In genomic region chr22:49436056-49436455, GRCh38 we compare ENCODE assay signal across 28 cellular contexts.
"Had no signal": no experiment of that assay in that cellular context is flagged by ENCODE, and none has a peak within 500 bp of the region (broad histone marks: within the 10 kb centered on the region; RNA-seq: fewer than 3 reads in every experiment).

No MANE protein-coding gene starts in this region.

- H3K4me3 Mint-ChIP-seq: stimulated activated effector memory CD8-positive, alpha-beta T cell treated with anti-CD3 and anti-CD28 coated beads, Interleukin-12 subunit alpha, Interleukin-12 subunit beta, amount 100 ng/mL, for 72 hours; stimulated activated memory B cell treated with anti-CD40 and anti-IgM and Interleukin-4, amounts not matched to agents 10 μg/mL and 1 μg/mL and 100 μg/mL, for 72 hours; stimulated activated naive B cell treated with anti-CD40 and anti-IgM and Interleukin-4, amounts not matched to agents 10 μg/mL and 1 μg/mL and 100 μg/mL, for 72 hours; stimulated activated naive CD8-positive, alpha-beta T cell treated with anti-CD3 and anti-CD28 coated beads, Interleukin-15, amount 100 ng/mL, for 72 hours; stimulated activated naive CD8-positive, alpha-beta T cell treated with anti-CD3 and anti-CD28 coated beads, Interleukin-15, Interleukin-2, amounts not matched to agents 100 ng/mL and 50 ng/mL, for 24 hours; type B pancreatic cell had no signal

- H3K9me3 Mint-ChIP-seq: stimulated activated naive CD8-positive, alpha-beta T cell treated with anti-CD3 and anti-CD28 coated beads, Interleukin-15, Interleukin-2, amounts not matched to agents 100 ng/mL and 50 ng/mL, for 24 hours; type B pancreatic cell had no signal

- H3K27ac Mint-ChIP-seq: stimulated activated effector memory CD8-positive, alpha-beta T cell treated with anti-CD3 and anti-CD28 coated beads, Interleukin-12 subunit alpha, Interleukin-12 subunit beta, amount 100 ng/mL, for 72 hours; stimulated activated memory B cell treated with anti-CD40 and anti-IgM and Interleukin-4, amounts not matched to agents 10 μg/mL and 1 μg/mL and 100 μg/mL, for 72 hours; stimulated activated naive B cell treated with anti-CD40 and anti-IgM and Interleukin-4, amounts not matched to agents 10 μg/mL and 1 μg/mL and 100 μg/mL, for 72 hours; stimulated activated naive CD8-positive, alpha-beta T cell treated with anti-CD3 and anti-CD28 coated beads, Interleukin-15, Interleukin-2, amounts not matched to agents 100 ng/mL and 50 ng/mL, for 24 hours; type B pancreatic cell had no signal

- H3K27me3 ChIP-seq: testis, thyroid gland, tibial nerve, upper lobe of left lung, upper lobe of right lung, uterus, vagina had no signal

- H3K4me3 ChIP-seq: stomach, suprapubic skin, testis, thoracic aorta, thyroid gland, tibial artery, tibial nerve, transverse colon, upper lobe of left lung, upper lobe of right lung, uterus, vagina had no signal

- H3K27ac ChIP-seq: stomach, suprapubic skin, testis, thoracic aorta, thyroid gland, tibial artery, tibial nerve, transverse colon, upper lobe of left lung, upper lobe of right lung, uterus, vagina had no signal

- H3K4me1 ChIP-seq: stomach, suprapubic skin, testis, thyroid gland, tibial artery, tibial nerve, transverse colon, upper lobe of left lung, upper lobe of right lung, uterus, vagina had no signal

- H3K36me3 Mint-ChIP-seq: stimulated activated effector memory CD8-positive, alpha-beta T cell treated with anti-CD3 and anti-CD28 coated beads, Interleukin-12 subunit alpha, Interleukin-12 subunit beta, amount 100 ng/mL, for 72 hours; type B pancreatic cell had no signal

- DNase-seq: stimulated activated CD4-positive, alpha-beta T cell treated with anti-CD3 and anti-CD28 coated beads, Interleukin-2, amount 100 ng/mL, for 48 hours; stimulated activated CD4-positive, alpha-beta T cell treated with anti-CD3 and anti-CD28 coated beads, Interleukin-4, amount 100 ng/mL, for 1 hour; stimulated activated CD4-positive, alpha-beta T cell treated with anti-CD3 and anti-CD28 coated beads, Interleukin-4, amount 100 ng/mL, for 24 hours; stimulated activated CD4-positive, alpha-beta T cell treated with anti-CD3 and anti-CD28 coated beads, Interleukin-4, amount 100 ng/mL, for 4 hours; stimulated activated CD8-positive, alpha-beta memory T cell treated with anti-CD3 and anti-CD28 coated beads, Interleukin-4, amount 100 ng/mL, for 48 hours; stimulated activated naive B cell treated with anti-CD40 and anti-IgM and Interleukin-4, amounts not matched to agents 10 μg/mL and 1 μg/mL and 100 μg/mL, for 72 hours; stimulated activated naive CD4-positive, alpha-beta T cell; stimulated activated naive CD4-positive, alpha-beta T cell treated with Interleukin-2 at 50 U/mL for 16 hours; stimulated activated naive CD8-positive, alpha-beta T cell treated with anti-CD3 and anti-CD28 coated beads, Interleukin-15, amount 100 ng/mL, for 72 hours; stimulated activated naive CD8-positive, alpha-beta T cell treated with anti-CD3 and anti-CD28 coated beads, Interleukin-15, Interleukin-2, amounts not matched to agents 100 U/mL and 50 U/mL, for 24 hours; stomach; substantia nigra; testis; thyroid gland; transverse colon; trophoblast cell; upper lobe of left lung; upper lobe of right lung; uterus had no signal

- H3K4me1 Mint-ChIP-seq: stimulated activated effector memory CD8-positive, alpha-beta T cell treated with anti-CD3 and anti-CD28 coated beads, Interleukin-12 subunit alpha, Interleukin-12 subunit beta, amount 100 ng/mL, for 72 hours; stimulated activated memory B cell treated with anti-CD40 and anti-IgM and Interleukin-4, amounts not matched to agents 10 μg/mL and 1 μg/mL and 100 μg/mL, for 72 hours; stimulated activated naive B cell treated with anti-CD40 and anti-IgM and Interleukin-4, amounts not matched to agents 10 μg/mL and 1 μg/mL and 100 μg/mL, for 72 hours; stimulated activated naive CD8-positive, alpha-beta T cell treated with anti-CD3 and anti-CD28 coated beads, Interleukin-15, amount 100 ng/mL, for 72 hours had no signal

- H3K36me3 ChIP-seq: stomach, suprapubic skin, thoracic aorta, thyroid gland, tibial artery, tibial nerve, transverse colon, upper lobe of left lung, upper lobe of right lung, uterus, vagina had no signal

- H3K27me3 Mint-ChIP-seq: stimulated activated memory B cell treated with anti-CD40 and anti-IgM and Interleukin-4, amounts not matched to agents 10 μg/mL and 1 μg/mL and 100 μg/mL, for 72 hours had no signal

- H3K9me3 ChIP-seq: testis, thyroid gland, transverse colon, upper lobe of right lung, uterus, vagina had no signal
